ENCODE assay signal across 8 cellular contexts in genomic region chr2:241878007-241878970, GRCh38. TPM values are rescaled to one million over a fixed set of nuclear protein-coding genes. Genes with fewer than 3 reads are reported as not detected.
A peak's percentile ranks its signal among the peaks of the same experiment; 100 is the strongest.
DNase-seq lines count a peak whose midpoint lies in the region; ATAC-seq and TF ChIP-seq lines count a peak whose summit lies in the region.

No MANE protein-coding gene starts in this region.

- no peaks in the 10 kb centered on the region for H3K36me3 ChIP-seq in PC-9 (ENCODE audit: low read depth)
- H3K36me3 ChIP-seq in esophagus squamous epithelium = no peaks in the 10 kb centered on the region
- no peaks in the 10 kb centered on the region for H3K36me3 ChIP-seq in neural cell (ENCODE audit: insufficient read depth, low read length)
- no peaks in the 10 kb centered on the region for H3K36me3 ChIP-seq in thoracic aorta

- H2AFZ ChIP-seq in PC-9 (no peak overlapping the region), neural cell (ENCODE audit: low read depth, low read length) (no peak overlapping the region)

- H4K20me1 ChIP-seq in PC-9 (ENCODE audit: insufficient read depth) (no peaks in the 10 kb centered on the region), neural cell (ENCODE audit: insufficient read depth) (no peaks in the 10 kb centered on the region)

- H3K4me2 ChIP-seq in PC-9 = no peak overlapping the region
- no peak overlapping the region for H3K4me2 ChIP-seq in neural cell (ENCODE audit: low read length)

- no peak for TF ChIP-seq POLR2A in esophagus squamous epithelium (IDR thresholded peaks at IDR 0.05)

- H3K27ac ChIP-seq in PC-9 = no peak overlapping the region
- no peak overlapping the region for H3K27ac ChIP-seq in esophagus squamous epithelium
- H3K27ac ChIP-seq in neural cell (ENCODE audit: low read length) = no peak overlapping the region
- no peak overlapping the region for H3K27ac ChIP-seq in thoracic aorta

- TF ChIP-seq RAD21 in neural cell (conservative IDR thresholded peaks at IDR 0.05) = peak; percentile 53

- intact Hi-C loops in PC-9 (cut with micrococcal nuclease; ENCODE audit: unreplicated experiment) (loop anchor here (1.0 to 10.0 kb wide), 3 partner anchors 143 to 1026 kb away; partner anchors contain the start of gene D2HGDH), esophagus squamous epithelium (cut with DNase I) (loop anchor here (10.0 kb wide), 1 partner anchor 143 kb away; the partner anchor contains the start of gene D2HGDH)

- peaks cover 5% of the 10 kb centered on the region for H3K4me1 ChIP-seq in PC-9 (replicated peaks; ENCODE audit: insufficient read depth)
- H3K4me1 ChIP-seq in esophagus squamous epithelium = peaks cover 13 to 34% (median 24%) of the 10 kb centered on the region in 3 donors
- H3K4me1 ChIP-seq in thoracic aorta (ENCODE audit: control insufficient read depth in 1 of 2, low read depth in 2 of 2) = peaks cover 0 to 17% of the 10 kb centered on the region in 2 donors

- BruUV-seq in PC-9 (replicated peaks; lab: Mats Ljungman, UMichigan) = no TSS peak

- H3K9me3 ChIP-seq in PC-9 (ENCODE audit: insufficient read depth, low read depth) (no peaks in the 10 kb centered on the region), esophagus squamous epithelium (no peaks in the 10 kb centered on the region), neural cell (ENCODE audit: low read length) (no peaks in the 10 kb centered on the region), thoracic aorta (no peaks in the 10 kb centered on the region)

- POLR2A ChIA-PET in PC-9 (lab: Charles Lee; ENCODE audit: unreplicated experiment) = interaction anchor here (0.6 kb wide), 1 partner anchor 452 kb away, joined by 3 read pairs; no protein-coding TSS in a partner anchor

- no peaks in the 10 kb centered on the region for H3K79me2 ChIP-seq in PC-9 (ENCODE audit: low read depth)
- no peaks in the 10 kb centered on the region for H3K79me2 ChIP-seq in neural cell (replicated peaks; ENCODE audit: insufficient read depth, low read length)

- no peaks in the 10 kb centered on the region for H3K9me2 ChIP-seq in PC-9 (ENCODE audit: insufficient read depth)
- H3K9me2 ChIP-seq in neural cell (ENCODE audit: insufficient read depth, low read length) = no peaks in the 10 kb centered on the region

- no peak overlapping the region for H3K9ac ChIP-seq in neural cell (ENCODE audit: low read length)

- peak in 9 of 14 donors; percentile 14 to 72 (median 26) for DNase-seq in C1 segment of cervical spinal cord (lab: John Stamatoyannopoulos, UW)
- DNase-seq in HK-2 (ENCODE audit: unreplicated experiment) = peak; percentile 67
- DNase-seq in PC-9 = peak in 1 of 2 experiments; percentile 88
- peak; percentile 81 for DNase-seq in activated T-cell treated with anti-CD3 and anti-CD28 coated beads, Interleukin-2, amount 50 U/mL, for 1 hour
- DNase-seq in esophagus squamous epithelium (lab: John Stamatoyannopoulos, UW) = no peak
- DNase-seq in thoracic aorta (ENCODE audit: low spot score) = peak; percentile 28
- no peak for DNase-seq in NCI-H2107 treated with DMSO at 0.1 percent for 48 hours (lab: John Stamatoyannopoulos, UW; ENCODE audit: unreplicated experiment)

- no peak for TF ChIP-seq EP300 in neural cell (conservative IDR thresholded peaks at IDR 0.05; ENCODE audit: poor library complexity, severe bottlenecking)

- ATAC-seq in thoracic aorta (ENCODE audit: insufficient number of reproducible peaks, low FRiP score, low read depth) = no peak

- peak; percentile 79 for TF ChIP-seq CTCF in PC-9 (conservative IDR thresholded peaks at IDR 0.05)
- peak; percentile 59 to 75 (median 67) for TF ChIP-seq CTCF in esophagus squamous epithelium (IDR thresholded peaks at IDR 0.05)
- TF ChIP-seq CTCF in neural cell (IDR thresholded peaks at IDR 0.05; ENCODE audit: poor library complexity, severe bottlenecking) = peak; percentile 44
- peak; percentile 67 for TF ChIP-seq CTCF in thoracic aorta (IDR thresholded peaks at IDR 0.05)

- H3K27me3 ChIP-seq in PC-9 (ENCODE audit: insufficient read depth, low read depth) (no peaks in the 10 kb centered on the region), esophagus squamous epithelium (no peaks in the 10 kb centered on the region), neural cell (ENCODE audit: insufficient read depth, low read depth, low read length) (no peaks in the 10 kb centered on the region), thoracic aorta (replicated peaks; ENCODE audit: insufficient read depth) (no peaks in the 10 kb centered on the region)

- WGBS in esophagus squamous epithelium, 2 donors = 58 to 62% methylated on average over 10 of the region's 26 CpGs

- H3K4me3 ChIP-seq in PC-9 = no peak overlapping the region
- no peak overlapping the region for H3K4me3 ChIP-seq in esophagus squamous epithelium
- H3K4me3 ChIP-seq in neural cell (ENCODE audit: low read length) = no peak overlapping the region
- H3K4me3 ChIP-seq in thoracic aorta = no peak overlapping the region

- CTCF ChIA-PET in PC-9 (lab: Charles Lee) = interaction anchor here (0.5 to 1.2 kb wide), 14 partner anchors 10 to 760 kb away, joined by 3 to 10 read pairs (median 4); partner anchors contain the start of genes DTYMK, GAL3ST2 and ING5

- H3F3A ChIP-seq in PC-9 (ENCODE audit: insufficient read depth, low read depth) (peaks cover 12% of the 10 kb centered on the region; the same call in 1 of the 2 replicates), neural cell (ENCODE audit: insufficient read depth, low read length, poor library complexity, severe bottlenecking) (no peaks in the 10 kb centered on the region)

TF ChIP-seq in neural cell, 6 proteins besides CTCF, POLR2A, EP300 and RAD21:
- no peak for TF ChIP-seq MXI1 (conservative IDR thresholded peaks at IDR 0.05; ENCODE audit: poor library complexity, severe bottlenecking)
- peak; percentile 40 for TF ChIP-seq SMC3 (conservative IDR thresholded peaks at IDR 0.05; ENCODE audit: poor library complexity)

RNA-seq across cellular contexts. Expression of gene RTP5, which starts 8.8 kb away (rescaled TPM):
- not detected in 2 replicates for total RNA-seq in PC-9 (2021)
- under 1 TPM in 2 of 4 donors, not detected in 2; 0.12 to 0.19 TPM for total RNA-seq in esophagus squamous epithelium
- polyA plus RNA-seq in neural cell = 1.2 and 1.8 TPM in 2 replicates
- 0.24 and 0.58 TPM in 2 replicates for polyA minus RNA-seq in neural cell
- under 1 TPM in 1 of 2 donors, not detected in 1; 0.63 TPM for total RNA-seq in thoracic aorta

RNA-seq across cellular contexts. Expression of gene PDCD1, which starts 19.6 kb away (rescaled TPM):
- total RNA-seq in PC-9 (2021) (not detected in 2 replicates), esophagus squamous epithelium (1 to 10 TPM; 1.2 to 2.5 (median 1.5) TPM), thoracic aorta (under 1 TPM; 0.68 to 0.92 TPM)
- polyA plus RNA-seq in neural cell = not detected in 2 replicates
- not detected in 2 replicates for polyA minus RNA-seq in neural cell

Comparison
In these comparisons a context has a peak if more than half of its experiments do, and no peak if none do; other contexts are left out.
1. DNase-seq: peak in C1 segment of cervical spinal cord (9 of 14), HK-2 (single experiment), activated T-cell treated with anti-CD3 and anti-CD28 coated beads, Interleukin-2, amount 50 U/mL, for 1 hour (single experiment) and thoracic aorta (single experiment); none in esophagus squamous epithelium (single experiment) and NCI-H2107 treated with DMSO at 0.1 percent for 48 hours (single experiment).
2. Peak in every context shown above with its lines, with median percentiles within 50 percentile points of each other: CTCF ChIP-seq.